Comparison of ENCODE assay signal across 26 cellular contexts in genomic region chr3:37882711-37883110, GRCh38.
"Had no signal": no experiment of that assay in that cellular context is flagged by ENCODE, and none has a peak within 500 bp of the region (broad histone marks: within the 10 kb centered on the region; RNA-seq: fewer than 3 reads in every experiment).

No MANE protein-coding gene starts in this region.

- H3K9ac ChIP-seq: neural progenitor cell, parathyroid adenoma had no signal

- DNase-seq: islet precursor cell; kidney glomerular epithelial cell; lower lobe of right lung; mammary epithelial cell; mesenchymal stem cell; naive thymus-derived CD8-positive, alpha-beta T cell; occipital lobe; psoas muscle; stimulated activated CD4-positive, alpha-beta T cell treated with anti-CD3 and anti-CD28 coated beads, Interleukin-12 subunit alpha, Interleukin-12 subunit beta, amount 100 ng/mL, for 4 hours; stimulated activated CD4-positive, alpha-beta T cell treated with anti-CD3 and anti-CD28 coated beads, Interleukin-15, amount 100 ng/mL, for 24 hours; stimulated activated CD4-positive, alpha-beta T cell treated with anti-CD3 and anti-CD28 coated beads, Interleukin-2, amount 100 ng/mL, for 24 hours; stimulated activated CD4-positive, alpha-beta T cell treated with anti-CD3 and anti-CD28 coated beads, Interleukin-4, amount 100 ng/mL, for 1 hour; stimulated activated naive B cell treated with anti-CD40 and anti-IgM and Interleukin-4, amounts not matched to agents 10 μg/mL and 1 μg/mL and 100 μg/mL, for 72 hours; stimulated activated naive CD8-positive, alpha-beta T cell treated with anti-CD3 and anti-CD28 coated beads, Interleukin-15, Interleukin-2, amounts not matched to agents 100 U/mL and 50 U/mL, for 24 hours; stomach; testis; thyroid gland; transverse colon; upper lobe of left lung had no signal

- H3K27ac ChIP-seq: hepatocyte, lower lobe of right lung, neural progenitor cell, neutrophil, parathyroid adenoma, psoas muscle, skin epidermis, testis, thyroid gland, transverse colon, upper lobe of left lung, vagina had no signal

- H3K36me3 ChIP-seq: lower lobe of right lung, neural progenitor cell, neutrophil, stomach, thyroid gland, transverse colon, upper lobe of left lung, vagina had no signal

- ATAC-seq: lower lobe of right lung; naive thymus-derived CD8-positive, alpha-beta T cell; psoas muscle; sciatic nerve; stimulated activated naive B cell treated with anti-CD40 and anti-IgM and Interleukin-4, amounts not matched to agents 10 μg/mL and 1 μg/mL and 100 μg/mL, for 72 hours; stimulated activated naive CD8-positive, alpha-beta T cell treated with anti-CD3 and anti-CD28 coated beads, Interleukin-15, Interleukin-2, amounts not matched to agents 100 U/mL and 50 U/mL, for 24 hours had no signal

- H2AFZ ChIP-seq: hepatocyte, neural progenitor cell, parathyroid adenoma had no signal

- H3K4me3 ChIP-seq: hepatocyte, lower lobe of right lung, neural progenitor cell, psoas muscle, skin epidermis, stomach, testis, thyroid gland, transverse colon, upper lobe of left lung, vagina had no signal

- H3K27me3 ChIP-seq: hepatocyte, neural progenitor cell, neutrophil, stomach, testis, thyroid gland, transverse colon, upper lobe of left lung, vagina had no signal

- H3K4me1 ChIP-seq: psoas muscle had no signal

- H3K4me2 ChIP-seq: hepatocyte, neural progenitor cell had no signal

- H3K9me3 ChIP-seq: lower lobe of right lung, neutrophil, psoas muscle, stomach, testis, thyroid gland, transverse colon, upper lobe of left lung, vagina had no signal
